35 cellular contexts compared by ENCODE assay signal in genomic region chr1:159993911-159994310, GRCh38. TPM values are rescaled to one million over a fixed set of nuclear protein-coding genes. Genes with fewer than 3 reads are reported as not detected.
"Had no signal": no experiment of that assay in that cellular context is flagged by ENCODE, and none has a peak within 500 bp of the region (broad histone marks: within the 10 kb centered on the region; RNA-seq: fewer than 3 reads in every experiment).

No MANE protein-coding gene starts in this region.

- H3K36me3 ChIP-seq: esophagus squamous epithelium, heart right ventricle, left lung, right atrium auricular region, tibial nerve, upper lobe of right lung, vagina had no signal

- H3K9me3 Mint-ChIP-seq: effector memory CD8-positive, alpha-beta T cell; mesothelial cell of epicardium; naive B cell; natural killer cell treated with Interleukin-12 subunit alpha and Interleukin-12 subunit beta and Interleukin-15 and Interleukin-18, amount 100 ng/mL, for 72 hours; neural crest cell; stimulated activated effector memory CD8-positive, alpha-beta T cell treated with anti-CD3 and anti-CD28 coated beads, Interleukin-12 subunit alpha, Interleukin-12 subunit beta, amount 100 ng/mL, for 72 hours had no signal

- H3K9me3 ChIP-seq: esophagus squamous epithelium, heart right ventricle, left lung, mucosa of descending colon, right atrium auricular region, testis, tibial nerve, upper lobe of right lung, vagina had no signal

- H3K27me3 ChIP-seq: right atrium auricular region, testis, tibial nerve, vagina had no signal

- H3K4me1 ChIP-seq: left lung, parathyroid adenoma, testis, tibial nerve, vagina had no signal

- FAIRE-seq: endometrium, islet of Langerhans had no signal

- H3K4me3 Mint-ChIP-seq: effector memory CD8-positive, alpha-beta T cell; mesothelial cell of epicardium; naive B cell; natural killer cell treated with Interleukin-12 subunit alpha and Interleukin-12 subunit beta and Interleukin-15 and Interleukin-18, amount 100 ng/mL, for 72 hours; neural crest cell; stimulated activated effector memory CD8-positive, alpha-beta T cell treated with anti-CD3 and anti-CD28 coated beads, Interleukin-12 subunit alpha, Interleukin-12 subunit beta, amount 100 ng/mL, for 72 hours had no signal

- DNase-seq: cortex of kidney; effector memory CD8-positive, alpha-beta T cell; erythroblast; esophagus squamous epithelium; foreskin melanocyte; glutamatergic neuron; heart right ventricle; hippocampal formation; left cardiac atrium; left lung; mesenchymal stem cell; mucosa of descending colon; naive B cell; stimulated activated CD4-positive, alpha-beta T cell treated with anti-CD3 and anti-CD28 coated beads, Interleukin-2, amount 100 ng/mL, for 24 hours; stimulated activated CD4-positive, alpha-beta T cell treated with anti-CD3 and anti-CD28 coated beads, Interleukin-4, amount 100 ng/mL, for 24 hours; stimulated activated naive CD4-positive, alpha-beta T cell treated with Interleukin-2 at 50 U/mL for 16 hours; testis; upper lobe of right lung had no signal

- H3K36me3 Mint-ChIP-seq: mesothelial cell of epicardium; naive B cell; natural killer cell treated with Interleukin-12 subunit alpha and Interleukin-12 subunit beta and Interleukin-15 and Interleukin-18, amount 100 ng/mL, for 72 hours; stimulated activated effector memory CD8-positive, alpha-beta T cell treated with anti-CD3 and anti-CD28 coated beads, Interleukin-12 subunit alpha, Interleukin-12 subunit beta, amount 100 ng/mL, for 72 hours had no signal

- H3K27ac ChIP-seq: esophagus squamous epithelium, heart right ventricle, left lung, parathyroid adenoma, testis, tibial nerve, upper lobe of right lung, vagina had no signal

- H3K4me3 ChIP-seq: esophagus squamous epithelium, heart right ventricle, left lung, mucosa of descending colon, right atrium auricular region, testis, tibial nerve, upper lobe of right lung, vagina had no signal

- H3K4me1 Mint-ChIP-seq: naive B cell; neural crest cell; stimulated activated effector memory CD8-positive, alpha-beta T cell treated with anti-CD3 and anti-CD28 coated beads, Interleukin-12 subunit alpha, Interleukin-12 subunit beta, amount 100 ng/mL, for 72 hours had no signal

- ATAC-seq: effector memory CD8-positive, alpha-beta T cell; heart right ventricle; left cardiac atrium; left lung; mucosa of descending colon; natural killer cell treated with Interleukin-12 subunit alpha and Interleukin-12 subunit beta and Interleukin-15 and Interleukin-18, amount 100 ng/mL, for 72 hours; sciatic nerve; stimulated activated effector memory CD8-positive, alpha-beta T cell treated with anti-CD3 and anti-CD28 coated beads, Interleukin-12 subunit alpha, Interleukin-12 subunit beta, amount 100 ng/mL, for 72 hours; upper lobe of right lung had no signal

- H3K27ac Mint-ChIP-seq: effector memory CD8-positive, alpha-beta T cell; mesothelial cell of epicardium; naive B cell; natural killer cell treated with Interleukin-12 subunit alpha and Interleukin-12 subunit beta and Interleukin-15 and Interleukin-18, amount 100 ng/mL, for 72 hours; progenitor cell of endocrine pancreas; stimulated activated effector memory CD8-positive, alpha-beta T cell treated with anti-CD3 and anti-CD28 coated beads, Interleukin-12 subunit alpha, Interleukin-12 subunit beta, amount 100 ng/mL, for 72 hours had no signal

RNA-seq across cellular contexts. Expression of gene SLAMF9, which starts 39.9 kb away (rescaled TPM):
- total RNA-seq: dermis microvascular lymphatic vessel endothelial cell; heart right ventricle; kidney epithelial cell; left lung; lower leg skin; lung microvascular endothelial cell; mesothelial cell of epicardium; mucosa of descending colon; natural killer cell treated with Interleukin-12 subunit alpha and Interleukin-12 subunit beta and Interleukin-15 and Interleukin-18, amount 100 ng/mL, for 72 hours; neural crest cell; osteoblast; progenitor cell of endocrine pancreas; right atrium auricular region; tibial nerve; upper lobe of right lung; vagina had no signal

RNA-seq across cellular contexts. Expression of gene IGSF9, which starts 48.5 kb away (rescaled TPM):
- total RNA-seq: dermis microvascular lymphatic vessel endothelial cell; lung microvascular endothelial cell; natural killer cell treated with Interleukin-12 subunit alpha and Interleukin-12 subunit beta and Interleukin-15 and Interleukin-18, amount 100 ng/mL, for 72 hours had no signal
